ENCODE assay signal across 8 cellular contexts in the genomic region with DNA sequence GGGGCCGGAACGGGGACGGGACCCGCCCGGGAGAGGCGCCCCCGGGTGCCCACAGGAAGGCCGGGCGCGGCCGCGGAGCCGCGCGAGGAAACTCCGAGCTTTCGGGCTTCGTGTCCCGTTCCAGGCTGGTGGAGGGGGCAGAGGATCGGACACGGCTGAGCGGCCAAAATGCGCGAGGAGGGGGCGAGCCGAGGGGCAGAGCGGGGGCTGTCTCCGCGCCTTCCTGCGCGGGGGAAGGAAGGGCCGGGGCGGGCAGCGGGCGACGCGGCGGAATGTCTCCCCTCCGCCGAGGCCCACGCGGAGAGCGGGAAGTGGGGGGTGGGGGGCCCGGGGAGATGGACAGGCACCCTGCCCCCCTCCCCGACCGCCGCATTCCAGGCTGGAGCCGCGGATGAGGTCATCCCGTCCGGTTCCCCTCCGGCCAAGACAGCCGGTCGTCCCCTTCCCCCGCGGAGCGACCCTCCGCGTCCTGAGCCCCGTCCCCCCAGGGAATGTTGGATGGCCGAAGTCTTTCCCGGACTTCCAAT. TPM values are rescaled to one million over a fixed set of nuclear protein-coding genes. Genes with fewer than 3 reads are reported as not detected.
DNase-seq lines count a peak whose midpoint lies in the region; ATAC-seq and TF ChIP-seq lines count a peak whose summit lies in the region.

No MANE protein-coding gene starts in this region.

- CTCF ChIA-PET in T-cell (lab: Charles Lee), result interaction anchor here in 1 of 2 donors (0.9 to 1.3 kb wide), 3 partner anchors 14 to 21 kb away, joined by 3 to 5 read pairs (median 3); no protein-coding TSS in a partner anchor

- H3K9me3 ChIP-seq in CD4-positive, CD25-positive, alpha-beta regulatory T cell (ENCODE audit: control insufficient read depth in 2 of 2, low read length in 2 of 2), result no peaks in the 10 kb centered on the region
- H3K9me3 ChIP-seq in osteoblast (ENCODE audit: low read depth, low read length), result no peaks in the 10 kb centered on the region

- H3K27me3 Mint-ChIP-seq in CD4-positive, CD25-positive, alpha-beta regulatory T cell, result peaks cover 84% of the 10 kb centered on the region
- H3K27me3 Mint-ChIP-seq in T-cell, result peaks cover 29 to 57% of the 10 kb centered on the region in 2 donors

- DNase-seq in CD4-positive, CD25-positive, alpha-beta regulatory T cell, result no peak
- DNase-seq in T-cell (no peak), foreskin fibroblast (peak; percentile 62 to 84), osteoblast (ENCODE audit: insufficient read length, low spot score, missing footprints) (peak; percentile 92), OCI-M2 (lab: John Stamatoyannopoulos, UW; ENCODE audit: unreplicated experiment) (no peak), NCI-H446 (lab: John Stamatoyannopoulos, UW) (no peak), T-helper 2 cell (no peak)

- no peak overlapping the region for H3K27ac Mint-ChIP-seq in CD4-positive, CD25-positive, alpha-beta regulatory T cell
- no peak overlapping the region for H3K27ac Mint-ChIP-seq in T-cell

- H3K4me3 Mint-ChIP-seq in CD4-positive, CD25-positive, alpha-beta regulatory T cell, result peak overlapping the region in 3 of 4 donors; percentile 73 to 83 (median 81)
- peak overlapping the region; percentile 57 to 77 (median 59) for H3K4me3 Mint-ChIP-seq in T-cell

- H3K4me2 ChIP-seq in osteoblast (ENCODE audit: insufficient read depth, low read length), result peak overlapping the region; percentile 96

- H3K79me2 ChIP-seq in osteoblast (ENCODE audit: insufficient read depth, low read length), result peaks cover 47% of the 10 kb centered on the region

- peaks cover 15% of the 10 kb centered on the region for H3K27me3 ChIP-seq in CD4-positive, CD25-positive, alpha-beta regulatory T cell (ENCODE audit: control insufficient read depth, insufficient read depth, low read length)
- H3K27me3 ChIP-seq in osteoblast (ENCODE audit: insufficient read depth, low read length), result no peaks in the 10 kb centered on the region

- ATAC-seq in CD4-positive, CD25-positive, alpha-beta regulatory T cell (ENCODE audit: low read depth in 2 of 2), result no peak
- ATAC-seq in T-cell (replicated peaks in 1 of 4), result peak; percentile 21 to 42 (median 28)
- no peak for ATAC-seq in HG03520 (IDR thresholded peaks at IDR 0.05; ENCODE audit: unreplicated experiment)

- no peaks in the 10 kb centered on the region for H3K9me3 Mint-ChIP-seq in CD4-positive, CD25-positive, alpha-beta regulatory T cell
- H3K9me3 Mint-ChIP-seq in T-cell, result no peaks in the 10 kb centered on the region

- peaks cover 1 to 36% (median 15%) of the 10 kb centered on the region in 4 donors for H3K4me1 Mint-ChIP-seq in CD4-positive, CD25-positive, alpha-beta regulatory T cell
- H3K4me1 Mint-ChIP-seq in T-cell, result peaks cover 15 to 24% (median 18%) of the 10 kb centered on the region in 3 donors

- H2AFZ ChIP-seq in osteoblast (ENCODE audit: low read length), result peak overlapping the region; percentile 35

- H3K36me3 ChIP-seq in CD4-positive, CD25-positive, alpha-beta regulatory T cell (ENCODE audit: control insufficient read depth, insufficient read depth, low read length), result no peaks in the 10 kb centered on the region
- peaks cover 7% of the 10 kb centered on the region for H3K36me3 ChIP-seq in osteoblast (ENCODE audit: insufficient read depth, low read length)

- no peak overlapping the region for H3K27ac ChIP-seq in CD4-positive, CD25-positive, alpha-beta regulatory T cell (ENCODE audit: insufficient read depth, low read length, poor library complexity, severe bottlenecking)
- H3K27ac ChIP-seq in osteoblast (ENCODE audit: low read depth, low read length), result peak overlapping the region; percentile 76

- POLR2A ChIA-PET in T-cell (lab: Charles Lee), result no interaction called here

- no peak overlapping the region for H3K4me3 ChIP-seq in CD4-positive, CD25-positive, alpha-beta regulatory T cell (ENCODE audit: low read depth, low read length)
- H3K4me3 ChIP-seq in foreskin fibroblast (ENCODE audit: low read depth in 1 of 2, low read length in 2 of 2) (peak overlapping the region; percentile 84 to 98), osteoblast (ENCODE audit: insufficient read depth, low read length) (peak overlapping the region; percentile 95)

- H3K4me1 ChIP-seq in CD4-positive, CD25-positive, alpha-beta regulatory T cell (ENCODE audit: control insufficient read depth, insufficient read depth, low read length, poor library complexity, severe bottlenecking), result peaks cover 20% of the 10 kb centered on the region
- peaks cover 47% of the 10 kb centered on the region for H3K4me1 ChIP-seq in osteoblast (ENCODE audit: insufficient read depth, low read length)

- TF ChIP-seq CTCF in foreskin fibroblast (IDR thresholded peaks at IDR 0.05; ENCODE audit: low read depth, low read length), result no peak
- TF ChIP-seq CTCF in osteoblast (IDR thresholded peaks at IDR 0.05; ENCODE audit: extremely low read depth, low read depth, low read length), result no peak

- no peaks in the 10 kb centered on the region for H3K36me3 Mint-ChIP-seq in CD4-positive, CD25-positive, alpha-beta regulatory T cell
- no peaks in the 10 kb centered on the region for H3K36me3 Mint-ChIP-seq in T-cell

- peaks cover 46% of the 10 kb centered on the region for H4K20me1 ChIP-seq in osteoblast (ENCODE audit: insufficient read depth, low read length)

RNA-seq across cellular contexts. Expression of gene CDC42EP1, which starts 0.5 kb away (rescaled TPM):
- total RNA-seq in CD4-positive, CD25-positive, alpha-beta regulatory T cell, result not detected
- polyA plus RNA-seq in CD4-positive, CD25-positive, alpha-beta regulatory T cell, result not detected
- total RNA-seq in T-cell (under 1 TPM in 3 of 5 donors, not detected in 2; 0.47 to 0.73 (median 0.62) TPM), osteoblast (28.6 and 35.5 TPM in 2 replicates)

RNA-seq across cellular contexts. Expression of gene LGALS2, which starts 19.1 kb away (rescaled TPM):
- not detected for total RNA-seq in CD4-positive, CD25-positive, alpha-beta regulatory T cell
- under 1 TPM in 2 of 4 donors, not detected in 2; 0.41 to 0.49 TPM for polyA plus RNA-seq in CD4-positive, CD25-positive, alpha-beta regulatory T cell
- total RNA-seq in T-cell, result 1 to 10 TPM in 1 of 5 donors, under 1 TPM in 1, not detected in 3; 0.63 to 1.4 TPM
- total RNA-seq in osteoblast, result not detected in 2 replicates

RNA-seq across cellular contexts. Expression of gene CARD10, which starts 41.5 kb away (rescaled TPM):
- total RNA-seq in CD4-positive, CD25-positive, alpha-beta regulatory T cell, result not detected
- not detected for polyA plus RNA-seq in CD4-positive, CD25-positive, alpha-beta regulatory T cell
- total RNA-seq in T-cell (under 1 TPM in 4 of 5 donors, not detected in 1; 0.44 to 0.79 (median 0.52) TPM), osteoblast (11.9 and 12.7 TPM in 2 replicates)

RNA-seq across cellular contexts. Expression of gene GGA1, which starts 47.9 kb away (rescaled TPM):
- 69.7 TPM for total RNA-seq in CD4-positive, CD25-positive, alpha-beta regulatory T cell
- polyA plus RNA-seq in CD4-positive, CD25-positive, alpha-beta regulatory T cell, result 10 to 100 TPM; 14.0 to 19.8 (median 16.8) TPM
- total RNA-seq in T-cell (100 to 1,000 TPM in 2 of 5 donors, 10 to 100 TPM in 3; 83.8 to 105 (median 97.7) TPM), osteoblast (36.2 and 38.6 TPM in 2 replicates)

Comparison
In these comparisons a context has a peak if more than half of its experiments do, and no peak if none do; other contexts are left out.
1. ATAC-seq: peak in T-cell (4 of 4); none in CD4-positive, CD25-positive, alpha-beta regulatory T cell (0 of 2) and HG03520 (single experiment).
2. DNase-seq: peak in foreskin fibroblast (2 of 2) and osteoblast (single experiment); none in CD4-positive, CD25-positive, alpha-beta regulatory T cell (0 of 3), T-cell (0 of 34), OCI-M2 (single experiment), NCI-H446 (0 of 2) and T-helper 2 cell (0 of 5).
3. RNA of gene CDC42EP1, which starts 0.5 kb away (total RNA-seq): 28.6 to 35.5 TPM in osteoblast; 0.47 to 0.73 TPM in T-cell and not detected in CD4-positive, CD25-positive, alpha-beta regulatory T cell (single experiment); every median in the first group is over 10 times any median in the second.